ENCODE assay signal across 8 cellular contexts in the genomic region with DNA sequence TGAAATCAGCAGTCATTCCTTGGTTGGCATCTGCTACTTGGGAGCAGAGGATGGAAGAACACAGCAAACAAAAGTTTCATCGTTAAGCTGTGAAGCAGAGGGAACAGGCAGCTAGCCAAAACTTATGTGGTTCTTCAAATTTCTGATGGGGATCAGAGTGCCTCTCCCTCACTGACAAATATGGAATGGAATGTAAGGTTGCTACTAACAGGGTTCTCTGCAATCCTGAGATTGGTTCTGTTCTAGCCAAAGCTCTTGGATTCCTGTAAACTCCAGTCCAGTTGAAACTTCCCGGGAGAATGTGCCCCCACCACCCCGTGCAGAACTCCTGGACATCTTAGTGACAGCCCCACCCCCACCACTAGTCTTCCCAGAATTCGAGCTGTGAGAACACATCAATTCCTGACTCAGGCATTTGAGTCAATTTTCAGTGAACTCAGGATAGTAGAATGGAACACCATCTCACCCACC. TPM values are rescaled to one million over a fixed set of nuclear protein-coding genes. Genes with fewer than 3 reads are reported as not detected.
DNase-seq lines count a peak whose midpoint lies in the region; ATAC-seq and TF ChIP-seq lines count a peak whose summit lies in the region.

No MANE protein-coding gene starts in this region.

- no peaks in the 10 kb centered on the region for H3K9me3 ChIP-seq in RWPE2 (ENCODE audit: severe bottlenecking)
- no peaks in the 10 kb centered on the region for H3K9me3 ChIP-seq in trophoblast cell (ENCODE audit: insufficient read depth, low read depth, low read length)

- H2AK5ac ChIP-seq in trophoblast cell (ENCODE audit: low read length), result no peak overlapping the region

- peaks cover 6% of the 10 kb centered on the region for H3K79me1 ChIP-seq in trophoblast cell (ENCODE audit: low read length)

- no peaks in the 10 kb centered on the region for H3K36me3 ChIP-seq in RWPE2 (ENCODE audit: low read depth)
- no peaks in the 10 kb centered on the region for H3K36me3 ChIP-seq in trophoblast cell (ENCODE audit: control insufficient read depth in 1 of 2, insufficient read depth in 2 of 2, low read length in 2 of 2)

- H4K8ac ChIP-seq in trophoblast cell (ENCODE audit: low read depth, low read length), result no peak overlapping the region

- H3K9ac ChIP-seq in trophoblast cell (ENCODE audit: low read length), result no peak overlapping the region

- H3K27ac ChIP-seq in RWPE2 (ENCODE audit: poor library complexity, severe bottlenecking) (peak overlapping the region; percentile 95), trophoblast cell (ENCODE audit: low read depth, low read length) (peak overlapping the region; percentile 48)

- no peaks in the 10 kb centered on the region for H3K36me3 Mint-ChIP-seq in activated CD4-positive, alpha-beta memory T cell treated with anti-CD3 and anti-CD28 coated beads, Interleukin-2, amount 10 ng/mL, durations not matched to agents 7 days and 5 days (ENCODE audit: low read depth)

- H3K79me2 ChIP-seq in trophoblast cell (ENCODE audit: control insufficient read depth, insufficient read depth, low read length, poor library complexity), result no peaks in the 10 kb centered on the region

- H3K14ac ChIP-seq in trophoblast cell (ENCODE audit: low read length), result no peak overlapping the region

- no CpG with 5 or more reads among the region's 4 CpGs for WGBS in trophoblast cell (ENCODE audit: extremely low coverage, insufficient coverage, insufficient read length)

- H3K4me3 ChIP-seq in AG09309 (ENCODE audit: control insufficient read depth, low read depth, low read length), result no peak overlapping the region
- H3K4me3 ChIP-seq in RWPE2 (ENCODE audit: severe bottlenecking), result no peak overlapping the region
- no peak overlapping the region for H3K4me3 ChIP-seq in foreskin fibroblast (ENCODE audit: low read depth in 1 of 2, low read length in 2 of 2)
- H3K4me3 ChIP-seq in trophoblast cell (ENCODE audit: low read depth, low read length), result no peak overlapping the region

- no peak overlapping the region for H2BK5ac ChIP-seq in trophoblast cell (ENCODE audit: low read depth, low read length, poor library complexity)

- H3K18ac ChIP-seq in trophoblast cell (ENCODE audit: low read length), result no peak overlapping the region

- H2AFZ ChIP-seq in trophoblast cell (ENCODE audit: insufficient read depth, low read length, poor library complexity), result no peak overlapping the region

- TF ChIP-seq CTCF in AG09309 (IDR thresholded peaks at IDR 0.05; ENCODE audit: control insufficient read depth, insufficient read depth, low read depth, low read length, missing control alignments), result no peak
- TF ChIP-seq CTCF in RWPE2 (IDR thresholded peaks at IDR 0.05; ENCODE audit: poor library complexity, severe bottlenecking), result no peak
- TF ChIP-seq CTCF in foreskin fibroblast (IDR thresholded peaks at IDR 0.05; ENCODE audit: low read depth, low read length), result no peak

- ATAC-seq in RWPE2 (ENCODE audit: low read depth) (peak; percentile 91), HG02678 (IDR thresholded peaks at IDR 0.05; ENCODE audit: unreplicated experiment) (no peak)

- POLR2A ChIA-PET in activated CD4-positive, alpha-beta memory T cell treated with anti-CD3 and anti-CD28 coated beads, Interleukin-2, amount 10 ng/mL, durations not matched to agents 7 days and 5 days (lab: Charles Lee), result no interaction called here

- H3K4me1 ChIP-seq in RWPE2 (ENCODE audit: insufficient read depth, poor library complexity, severe bottlenecking) (peaks cover 51% of the 10 kb centered on the region), trophoblast cell (ENCODE audit: control insufficient read depth in 1 of 2, insufficient read depth in 2 of 2, low read length in 2 of 2) (peaks cover 2 to 5% of the 10 kb centered on the region in 2 experiments)

- no peaks in the 10 kb centered on the region for H3K27me3 Mint-ChIP-seq in activated CD4-positive, alpha-beta memory T cell treated with anti-CD3 and anti-CD28 coated beads, Interleukin-2, amount 10 ng/mL, durations not matched to agents 7 days and 5 days

- H2BK12ac ChIP-seq in trophoblast cell (ENCODE audit: low read length), result no peak overlapping the region

- peak overlapping the region; percentile 7 for H4K91ac ChIP-seq in trophoblast cell (ENCODE audit: low read depth, low read length)

- H3K27me3 ChIP-seq in RWPE2 (ENCODE audit: insufficient read depth, poor library complexity, severe bottlenecking) (no peaks in the 10 kb centered on the region), trophoblast cell (ENCODE audit: insufficient read depth, low read length) (no peaks in the 10 kb centered on the region)

- H3K4me3 Mint-ChIP-seq in activated CD4-positive, alpha-beta memory T cell treated with anti-CD3 and anti-CD28 coated beads, Interleukin-2, amount 10 ng/mL, durations not matched to agents 7 days and 5 days, result no peak overlapping the region

- no peak overlapping the region for H3K4ac ChIP-seq in trophoblast cell (ENCODE audit: low read depth, low read length)

- H3K4me1 Mint-ChIP-seq in activated CD4-positive, alpha-beta memory T cell treated with anti-CD3 and anti-CD28 coated beads, Interleukin-2, amount 10 ng/mL, durations not matched to agents 7 days and 5 days, result no peaks in the 10 kb centered on the region

- no peak overlapping the region for H3K27ac Mint-ChIP-seq in activated CD4-positive, alpha-beta memory T cell treated with anti-CD3 and anti-CD28 coated beads, Interleukin-2, amount 10 ng/mL, durations not matched to agents 7 days and 5 days

- H3K4me2 ChIP-seq in trophoblast cell (ENCODE audit: low read length), result no peak overlapping the region

- H3K23ac ChIP-seq in trophoblast cell (ENCODE audit: low read length), result no peak overlapping the region

- CTCF ChIA-PET in activated CD4-positive, alpha-beta memory T cell treated with anti-CD3 and anti-CD28 coated beads, Interleukin-2, amount 10 ng/mL, durations not matched to agents 7 days and 5 days (lab: Charles Lee), result no interaction called here

- no peak overlapping the region for H2BK120ac ChIP-seq in trophoblast cell (ENCODE audit: insufficient read depth, low read length, poor library complexity)

- no peaks in the 10 kb centered on the region for H3K9me3 Mint-ChIP-seq in activated CD4-positive, alpha-beta memory T cell treated with anti-CD3 and anti-CD28 coated beads, Interleukin-2, amount 10 ng/mL, durations not matched to agents 7 days and 5 days

- DNase-seq in AG09309 (ENCODE audit: low read depth), result peak; percentile 99
- DNase-seq in RWPE2 (ENCODE audit: low spot score), result peak; percentile 90
- DNase-seq in foreskin fibroblast, result peak; percentile 96 to 97
- peak; percentile 88 to 94 for DNase-seq in trophoblast cell
- no peak for DNase-seq in NCI-H446 (lab: John Stamatoyannopoulos, UW)
- DNase-seq in activated CD4-positive, alpha-beta memory T cell treated with anti-CD3 and anti-CD28 coated beads, Interleukin-2, amount 10 ng/mL, durations not matched to agents 7 days and 5 days, result no peak
- DNase-seq in cerebellum (ENCODE audit: low spot score), result no peak

- no peak overlapping the region for H4K12ac ChIP-seq in trophoblast cell (ENCODE audit: low read depth, low read length)

RNA-seq across cellular contexts. Expression of a gene that starts 55.9 kb away (rescaled TPM):
- 23.8 and 24.1 TPM in 2 replicates for polyA plus RNA-seq in trophoblast cell (2013)
- total RNA-seq in activated CD4-positive, alpha-beta memory T cell treated with anti-CD3 and anti-CD28 coated beads, Interleukin-2, amount 10 ng/mL, durations not matched to agents 7 days and 5 days, result 1 to 10 TPM; 4.6 to 6.3 TPM
- total RNA-seq in cerebellum, result 9.1 TPM

Comparison
In these comparisons a context has a peak if more than half of its experiments do, and no peak if none do; other contexts are left out.
1. DNase-seq: peak in AG09309 (single experiment), RWPE2 (single experiment), foreskin fibroblast (2 of 2) and trophoblast cell (2 of 2); none in NCI-H446 (0 of 2), activated CD4-positive, alpha-beta memory T cell treated with anti-CD3 and anti-CD28 coated beads, Interleukin-2, amount 10 ng/mL, durations not matched to agents 7 days and 5 days (single experiment) and cerebellum (single experiment).